Comparison of ENCODE assay signal across 1 cellular context in the genomic region with DNA sequence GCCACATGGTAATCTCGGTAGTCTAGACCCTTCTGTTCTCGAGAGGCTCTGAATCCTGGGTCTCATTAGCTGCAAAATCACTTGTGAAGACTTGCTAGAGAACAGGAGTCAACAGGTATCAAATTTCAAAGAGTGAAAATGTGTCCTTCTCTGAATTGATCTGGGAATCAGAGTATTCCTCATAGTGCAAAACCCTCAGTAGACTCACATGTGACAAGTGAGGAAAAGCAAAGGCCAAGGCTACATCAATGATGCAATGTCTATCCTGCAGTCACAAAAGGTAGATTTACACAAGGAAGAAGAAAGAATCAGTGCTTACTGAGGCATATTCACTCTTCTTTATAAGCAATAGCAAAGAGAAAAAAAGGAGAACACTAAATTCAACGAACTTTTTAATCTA.
TF ChIP-seq lines count a peak whose summit lies in the region.

No MANE protein-coding gene starts in this region.

TF ChIP-seq in HepG2, 621 proteins besides CTCF, POLR2A, EP300 and RAD21 (continued from another document and continues in another):
- TF ChIP-seq, protein P1, sequence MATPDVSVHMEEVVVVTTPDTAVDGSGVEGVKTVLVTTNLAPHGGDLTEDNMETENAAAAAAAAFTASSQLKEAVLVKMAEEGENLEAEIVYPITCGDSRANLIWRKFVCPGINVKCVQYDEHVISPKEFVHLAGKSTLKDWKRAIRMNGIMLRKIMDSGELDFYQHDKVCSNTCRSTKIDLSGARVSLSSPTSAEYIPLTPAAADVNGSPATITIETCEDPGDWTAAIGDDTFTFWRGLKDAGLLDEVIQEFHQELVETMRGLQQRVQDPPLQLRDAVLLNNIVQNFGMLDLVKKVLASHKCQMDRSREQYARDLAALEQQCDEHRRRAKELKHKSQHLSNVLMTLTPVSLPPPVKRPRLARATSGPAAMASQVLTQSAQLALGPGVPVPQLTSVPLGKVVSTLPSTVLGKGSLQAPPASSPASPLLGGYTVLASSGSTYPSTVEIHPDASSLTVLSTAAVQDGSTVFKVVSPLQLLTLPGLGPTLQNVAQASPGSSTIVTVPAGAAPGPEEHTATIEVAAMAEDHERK (CRISPR knock-in tag; IDR thresholded peaks at IDR 0.05; ENCODE audit: low read depth) = no peak
- peak in 1 of 2 experiments; percentile 93; a peak in 2 of 4 replicates for TF ChIP-seq ATF4 (CRISPR knock-in tag; IDR thresholded peaks at IDR 0.05)
- peak; percentile 97 for TF ChIP-seq SIX4 (CRISPR knock-in tag; IDR thresholded peaks at IDR 0.05)
- TF ChIP-seq JARID2 (CRISPR knock-in tag; IDR thresholded peaks at IDR 0.05; ENCODE audit: insufficient replicate concordance) = peak; percentile 35
- no peak for TF ChIP-seq KLF13 (CRISPR knock-in tag; IDR thresholded peaks at IDR 0.05)
- 0 out of 2 replicates have a peak, but pooled peaks have one; percentile 62 for TF ChIP-seq ARNTL (CRISPR knock-in tag; IDR thresholded peaks at IDR 0.05)
- no peak for TF ChIP-seq GLI4 (CRISPR knock-in tag; IDR thresholded peaks at IDR 0.05; ENCODE audit: borderline replicate concordance)
- TF ChIP-seq SALL1 (CRISPR knock-in tag; IDR thresholded peaks at IDR 0.05) = peak; percentile 50; the same call in 1 of the 2 replicates
- TF ChIP-seq HMG20A (CRISPR knock-in tag; IDR thresholded peaks at IDR 0.05; ENCODE audit: borderline replicate concordance) = peak; percentile 93
- TF ChIP-seq, protein P2, sequence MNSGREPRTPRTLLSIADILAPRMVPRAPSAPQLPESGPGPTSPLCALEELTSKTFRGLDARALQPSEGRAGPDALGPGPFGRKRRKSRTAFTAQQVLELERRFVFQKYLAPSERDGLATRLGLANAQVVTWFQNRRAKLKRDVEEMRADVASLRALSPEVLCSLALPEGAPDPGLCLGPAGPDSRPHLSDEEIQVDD (CRISPR knock-in tag; IDR thresholded peaks at IDR 0.05; ENCODE audit: borderline replicate concordance) = no peak
- TF ChIP-seq ATF5 (CRISPR knock-in tag; IDR thresholded peaks at IDR 0.05; ENCODE audit: low read depth) = no peak
- TF ChIP-seq ZBTB38 (CRISPR knock-in tag; IDR thresholded peaks at IDR 0.05) = no peak
- TF ChIP-seq KAT2B (IDR thresholded peaks at IDR 0.05; ENCODE audit: borderline replicate concordance, low read depth, low read length) = no peak
- peak; percentile 64 for TF ChIP-seq ATF7 (IDR thresholded peaks at IDR 0.05)
- no peak for TF ChIP-seq ATF7 (CRISPR knock-in tag; IDR thresholded peaks at IDR 0.05)
- TF ChIP-seq, protein P3, sequence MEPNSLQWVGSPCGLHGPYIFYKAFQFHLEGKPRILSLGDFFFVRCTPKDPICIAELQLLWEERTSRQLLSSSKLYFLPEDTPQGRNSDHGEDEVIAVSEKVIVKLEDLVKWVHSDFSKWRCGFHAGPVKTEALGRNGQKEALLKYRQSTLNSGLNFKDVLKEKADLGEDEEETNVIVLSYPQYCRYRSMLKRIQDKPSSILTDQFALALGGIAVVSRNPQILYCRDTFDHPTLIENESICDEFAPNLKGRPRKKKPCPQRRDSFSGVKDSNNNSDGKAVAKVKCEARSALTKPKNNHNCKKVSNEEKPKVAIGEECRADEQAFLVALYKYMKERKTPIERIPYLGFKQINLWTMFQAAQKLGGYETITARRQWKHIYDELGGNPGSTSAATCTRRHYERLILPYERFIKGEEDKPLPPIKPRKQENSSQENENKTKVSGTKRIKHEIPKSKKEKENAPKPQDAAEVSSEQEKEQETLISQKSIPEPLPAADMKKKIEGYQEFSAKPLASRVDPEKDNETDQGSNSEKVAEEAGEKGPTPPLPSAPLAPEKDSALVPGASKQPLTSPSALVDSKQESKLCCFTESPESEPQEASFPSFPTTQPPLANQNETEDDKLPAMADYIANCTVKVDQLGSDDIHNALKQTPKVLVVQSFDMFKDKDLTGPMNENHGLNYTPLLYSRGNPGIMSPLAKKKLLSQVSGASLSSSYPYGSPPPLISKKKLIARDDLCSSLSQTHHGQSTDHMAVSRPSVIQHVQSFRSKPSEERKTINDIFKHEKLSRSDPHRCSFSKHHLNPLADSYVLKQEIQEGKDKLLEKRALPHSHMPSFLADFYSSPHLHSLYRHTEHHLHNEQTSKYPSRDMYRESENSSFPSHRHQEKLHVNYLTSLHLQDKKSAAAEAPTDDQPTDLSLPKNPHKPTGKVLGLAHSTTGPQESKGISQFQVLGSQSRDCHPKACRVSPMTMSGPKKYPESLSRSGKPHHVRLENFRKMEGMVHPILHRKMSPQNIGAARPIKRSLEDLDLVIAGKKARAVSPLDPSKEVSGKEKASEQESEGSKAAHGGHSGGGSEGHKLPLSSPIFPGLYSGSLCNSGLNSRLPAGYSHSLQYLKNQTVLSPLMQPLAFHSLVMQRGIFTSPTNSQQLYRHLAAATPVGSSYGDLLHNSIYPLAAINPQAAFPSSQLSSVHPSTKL (CRISPR knock-in tag; IDR thresholded peaks at IDR 0.05) = peak; percentile 94
- TF ChIP-seq ZNF773 (CRISPR knock-in tag; IDR thresholded peaks at IDR 0.05; ENCODE audit: borderline replicate concordance) = no peak
- no peak for TF ChIP-seq SNAPC2 (CRISPR knock-in tag; IDR thresholded peaks at IDR 0.05)
- TF ChIP-seq SSRP1 (CRISPR knock-in tag; IDR thresholded peaks at IDR 0.05) = no peak
- TF ChIP-seq ZNF646 (CRISPR knock-in tag; IDR thresholded peaks at IDR 0.05) = no peak
- TF ChIP-seq ZNF83 (CRISPR knock-in tag; IDR thresholded peaks at IDR 0.05; ENCODE audit: borderline replicate concordance) = no peak
- TF ChIP-seq SOX5 (CRISPR knock-in tag; IDR thresholded peaks at IDR 0.05; ENCODE audit: borderline replicate concordance) = peak; percentile 50; the same call in 1 of the 2 replicates
- peak; percentile 95 for TF ChIP-seq SIX1 (CRISPR knock-in tag; IDR thresholded peaks at IDR 0.05; ENCODE audit: borderline replicate concordance)
- TF ChIP-seq GFI1 (CRISPR knock-in tag; IDR thresholded peaks at IDR 0.05; ENCODE audit: borderline replicate concordance) = peak; percentile 71; the same call in 1 of the 2 replicates
- TF ChIP-seq ELF3 (CRISPR knock-in tag; IDR thresholded peaks at IDR 0.05) = 0 out of 2 replicates have a peak, but pooled peaks have one; percentile 47
- TF ChIP-seq ATF1 (CRISPR knock-in tag; IDR thresholded peaks at IDR 0.05) = peak; percentile 34; the same call in 1 of the 2 replicates
- TF ChIP-seq ZSCAN9 (CRISPR knock-in tag; IDR thresholded peaks at IDR 0.05; ENCODE audit: borderline replicate concordance) = 0 out of 2 replicates have a peak, but pooled peaks have one; percentile 49
- TF ChIP-seq ZNF296 (CRISPR knock-in tag; conservative IDR thresholded peaks at IDR 0.05) = no peak
- TF ChIP-seq ATF2 (CRISPR knock-in tag; IDR thresholded peaks at IDR 0.05) = peak; percentile 52; the same call in 1 of the 2 replicates
- no peak for TF ChIP-seq MYPOP (CRISPR knock-in tag; IDR thresholded peaks at IDR 0.05)
